In genomic region chr4:80103615-80104014, GRCh38 we compare ENCODE assay signal across 16 cellular contexts. TPM values are rescaled to one million over a fixed set of nuclear protein-coding genes. Genes with fewer than 3 reads are reported as not detected.
DNase-seq lines count a peak whose midpoint lies in the region; ATAC-seq and FAIRE-seq lines count a peak whose summit lies in the region.
"Had no signal": no experiment of that assay in that cellular context is flagged by ENCODE, and none has a peak within 500 bp of the region (broad histone marks: within the 10 kb centered on the region; RNA-seq: fewer than 3 reads in every experiment).

No MANE protein-coding gene starts in this region.

- peaks cover 6% of the 10 kb centered on the region for H3K36me3 Mint-ChIP-seq in T-helper 17 cell (ENCODE audit: low read depth)
- peaks cover 0 to 7% of the 10 kb centered on the region in 2 donors for H3K36me3 Mint-ChIP-seq in stimulated activated naive B cell treated with anti-CD40 and anti-IgM and Interleukin-4, amounts not matched to agents 10 μg/mL and 1 μg/mL and 100 μg/mL, for 72 hours

- peak; percentile 5 for FAIRE-seq in urothelium cell line (lab: Jason Lieb, UNC)
- FAIRE-seq: A204.1, H54 had no signal

- peak overlapping the region; percentile 92 for H3K27ac Mint-ChIP-seq in T-helper 17 cell
- H3K27ac Mint-ChIP-seq in stimulated activated naive B cell treated with anti-CD40 and anti-IgM and Interleukin-4, amounts not matched to agents 10 μg/mL and 1 μg/mL and 100 μg/mL, for 72 hours = no peak overlapping the region
- H3K27ac Mint-ChIP-seq: CD4-positive, alpha-beta T cell had no signal

- no peaks in the 10 kb centered on the region for H3K9me3 ChIP-seq in T-helper 17 cell (ENCODE audit: control insufficient read depth, low read length, poor library complexity, severe bottlenecking)

- H3K4me1 Mint-ChIP-seq in T-helper 17 cell = peaks cover 9% of the 10 kb centered on the region
- H3K4me1 Mint-ChIP-seq in stimulated activated naive B cell treated with anti-CD40 and anti-IgM and Interleukin-4, amounts not matched to agents 10 μg/mL and 1 μg/mL and 100 μg/mL, for 72 hours = peaks cover 0 to 10% of the 10 kb centered on the region in 2 donors

- peaks cover 9 to 13% of the 10 kb centered on the region in 2 donors for H3K9me3 Mint-ChIP-seq in stimulated activated naive B cell treated with anti-CD40 and anti-IgM and Interleukin-4, amounts not matched to agents 10 μg/mL and 1 μg/mL and 100 μg/mL, for 72 hours

- no peaks in the 10 kb centered on the region for H3K27me3 Mint-ChIP-seq in T-helper 17 cell
- no peaks in the 10 kb centered on the region for H3K27me3 Mint-ChIP-seq in stimulated activated naive B cell treated with anti-CD40 and anti-IgM and Interleukin-4, amounts not matched to agents 10 μg/mL and 1 μg/mL and 100 μg/mL, for 72 hours

- DNase-seq in NCI-H2171 treated with DMSO at 0.1 percent for 48 hours (lab: John Stamatoyannopoulos, UW) (peak; percentile 2), NCI-H2171 (lab: John Stamatoyannopoulos, UW) (no peak), NCI-H526 treated with DMSO at 0.1 percent for 48 hours (lab: John Stamatoyannopoulos, UW) (peak; percentile 65), T-helper 17 cell (no peak), urothelium cell line (ENCODE audit: low spot score) (no peak), GM03348 (ENCODE audit: low spot score) (no peak)
- DNase-seq in stimulated activated naive B cell treated with anti-CD40 and anti-IgM and Interleukin-4, amounts not matched to agents 10 μg/mL and 1 μg/mL and 100 μg/mL, for 72 hours = no peak
- DNase-seq: CD4-positive, alpha-beta T cell; DND-41; GDM1; KG1; NCI-H226; PC-3 had no signal

- ATAC-seq in T-helper 17 cell (no peak), HG03025 (IDR thresholded peaks at IDR 0.05; ENCODE audit: low FRiP score, unreplicated experiment) (no peak)
- no peak for ATAC-seq in stimulated activated naive B cell treated with anti-CD40 and anti-IgM and Interleukin-4, amounts not matched to agents 10 μg/mL and 1 μg/mL and 100 μg/mL, for 72 hours (replicated peaks)
- ATAC-seq: PC-3 had no signal

- no peak overlapping the region for H3K4me3 Mint-ChIP-seq in T-helper 17 cell
- no peak overlapping the region for H3K4me3 Mint-ChIP-seq in stimulated activated naive B cell treated with anti-CD40 and anti-IgM and Interleukin-4, amounts not matched to agents 10 μg/mL and 1 μg/mL and 100 μg/mL, for 72 hours
- H3K4me3 Mint-ChIP-seq: CD4-positive, alpha-beta T cell had no signal

RNA-seq across cellular contexts. Expression of gene ANTXR2, which starts 30.6 kb away (rescaled TPM):
- 10 to 100 TPM; 58.0 to 58.9 TPM for total RNA-seq in T-helper 17 cell

Comparison
In these comparisons a context has a peak if more than half of its experiments do, and no peak if none do; other contexts are left out.
1. DNase-seq: peak in NCI-H2171 treated with DMSO at 0.1 percent for 48 hours (single experiment) and NCI-H526 treated with DMSO at 0.1 percent for 48 hours (single experiment); none in NCI-H2171 (single experiment), T-helper 17 cell (0 of 3), urothelium cell line (single experiment), GM03348 (single experiment) and stimulated activated naive B cell treated with anti-CD40 and anti-IgM and Interleukin-4, amounts not matched to agents 10 μg/mL and 1 μg/mL and 100 μg/mL, for 72 hours (single experiment).